ENCODE assay signal across 8 cellular contexts in genomic region chr19:13055213-13056051, GRCh38. TPM values are rescaled to one million over a fixed set of nuclear protein-coding genes. Genes with fewer than 3 reads are reported as not detected.
DNase-seq lines count a peak whose midpoint lies in the region; TF ChIP-seq lines count a peak whose summit lies in the region.

No MANE protein-coding gene starts in this region.

- H3K4me1 ChIP-seq in prostate gland (replicated peaks): peaks cover 88% of the 10 kb centered on the region

- no peak for TF ChIP-seq POLR2A in prostate gland (IDR thresholded peaks at IDR 0.05)

- H3K4me3 ChIP-seq in WERI-Rb-1 (ENCODE audit: low read depth, low read length) (no peak overlapping the region), prostate gland (peak overlapping the region in 1 of 2 donors; percentile 13)

- 9% methylated on average over 28 of the region's 29 CpGs for WGBS in prostate gland

- H3K9me3 ChIP-seq in WERI-Rb-1 (ENCODE audit: severe bottlenecking) (no peaks in the 10 kb centered on the region), prostate gland (no peaks in the 10 kb centered on the region)

- TF ChIP-seq CTCF in WERI-Rb-1 (IDR thresholded peaks at IDR 0.05; ENCODE audit: low read depth, low read length) (peak; percentile 23; the same call in 1 of the 2 replicates), prostate gland (IDR thresholded peaks at IDR 0.05) (no peak)

- H3K36me3 ChIP-seq in WERI-Rb-1 (no peaks in the 10 kb centered on the region), prostate gland (peaks cover 0 to 4% of the 10 kb centered on the region in 2 donors)

- DNase-seq in DMS79 treated with DMSO at 0.1 percent for 48 hours (lab: John Stamatoyannopoulos, UW) (peak; percentile 54), WERI-Rb-1 (peak; percentile 63), cardiac septum (ENCODE audit: low spot score) (peak; percentile 85), prostate gland (ENCODE audit: low spot score) (no peak), HPDE6-E6E7 (ENCODE audit: extremely low spot score) (no peak), NCI-H2196 treated with DMSO at 0.1 percent for 48 hours (lab: John Stamatoyannopoulos, UW; ENCODE audit: unreplicated experiment) (no peak), activated gamma-delta T cell treated with Interleukin-2 at 50 U/mL for 16 hours (no peak), HUDEP-2 (lab: John Stamatoyannopoulos, UW; ENCODE audit: unreplicated experiment in 76 of 76) (no peak)

- H3K27ac ChIP-seq in WERI-Rb-1: peak overlapping the region; percentile 77
- H3K27ac ChIP-seq in prostate gland: peak overlapping the region; percentile 95 to 96

- H3K27me3 ChIP-seq in WERI-Rb-1 (ENCODE audit: insufficient read depth, low read depth, severe bottlenecking) (no peaks in the 10 kb centered on the region), prostate gland (replicated peaks; ENCODE audit: insufficient read depth) (no peaks in the 10 kb centered on the region)

- intact Hi-C loops in cardiac septum (cut with DNase I) (loop anchor here (5.0 to 10.0 kb wide), 2 partner anchors 97 to 789 kb away; partner anchors contain the start of genes IER2 and STX10), prostate gland (cut with DNase I) (loop anchor here (5.0 kb wide), 1 partner anchor 33 kb away; no protein-coding TSS in a partner anchor)

RNA-seq across cellular contexts. Expression of gene LYL1, which starts 47.2 kb away (rescaled TPM):
- total RNA-seq in cardiac septum (9.4 TPM), prostate gland (10 to 100 TPM in 1 of 2 donors, 1 to 10 TPM in 1; 4.6 to 13.3 TPM)

Comparison
In these comparisons a context has a peak if more than half of its experiments do, and no peak if none do; other contexts are left out.
1. DNase-seq: peak in DMS79 treated with DMSO at 0.1 percent for 48 hours (single experiment), WERI-Rb-1 (single experiment) and cardiac septum (single experiment); none in prostate gland (single experiment), HPDE6-E6E7 (single experiment), NCI-H2196 treated with DMSO at 0.1 percent for 48 hours (single experiment), activated gamma-delta T cell treated with Interleukin-2 at 50 U/mL for 16 hours (single experiment) and HUDEP-2 (0 of 76).